Comparison of ENCODE assay signal across 27 cellular contexts in genomic region chr5:120207139-120207538, GRCh38.
DNase-seq lines count a peak whose midpoint lies in the region; ATAC-seq, FAIRE-seq and TF ChIP-seq lines count a peak whose summit lies in the region.
"Had no signal": no experiment of that assay in that cellular context is flagged by ENCODE, and none has a peak within 500 bp of the region (broad histone marks: within the 10 kb centered on the region; RNA-seq: fewer than 3 reads in every experiment).

No MANE protein-coding gene starts in this region.

- no peaks in the 10 kb centered on the region for H3K36me3 Mint-ChIP-seq in CD14-positive monocyte
- H3K36me3 Mint-ChIP-seq: stimulated activated naive B cell treated with anti-CD40 and anti-IgM and Interleukin-4, amounts not matched to agents 10 μg/mL and 1 μg/mL and 100 μg/mL, for 72 hours had no signal

- no peaks in the 10 kb centered on the region for H3K9me3 ChIP-seq in neuron (ENCODE audit: low read length)
- H3K9me3 ChIP-seq in ovary: no peaks in the 10 kb centered on the region
- H3K9me3 ChIP-seq: prostate gland, thoracic aorta, vagina had no signal

- H3K9me3 Mint-ChIP-seq in CD14-positive monocyte: peaks cover 3 to 16% (median 10%) of the 10 kb centered on the region in 7 donors

- no peak for ATAC-seq in HG03045 (IDR thresholded peaks at IDR 0.05; ENCODE audit: unreplicated experiment)
- ATAC-seq: activated naive CD8-positive, alpha-beta T cell treated with anti-CD3 and anti-CD28 coated beads, Interleukin-2, amount 50 U/mL, for 24 hours; stimulated activated naive B cell treated with anti-CD40 and anti-IgM and Interleukin-4, amounts not matched to agents 10 μg/mL and 1 μg/mL and 100 μg/mL, for 72 hours had no signal

- no peak overlapping the region for H3K23ac ChIP-seq in mesendoderm (ENCODE audit: low read length)

- H3K4me3 ChIP-seq in neuron (ENCODE audit: low read length): no peak overlapping the region
- no peak overlapping the region for H3K4me3 ChIP-seq in ovary
- H3K4me3 ChIP-seq in mesendoderm (ENCODE audit: low read length): no peak overlapping the region
- H3K4me3 ChIP-seq: prostate gland, skin epidermis, thoracic aorta, vagina had no signal

- H3K56ac ChIP-seq in mesendoderm (ENCODE audit: low read length): no peak overlapping the region

- no peaks in the 10 kb centered on the region for H3K79me1 ChIP-seq in mesendoderm (ENCODE audit: low read length)

- H4K8ac ChIP-seq in mesendoderm (ENCODE audit: low read depth, low read length): no peak overlapping the region

- H3K27ac Mint-ChIP-seq in CD14-positive monocyte: peak overlapping the region; percentile 33 to 85 (median 63)
- H3K27ac Mint-ChIP-seq: activated CD4-positive, alpha-beta memory T cell treated with anti-CD3 and anti-CD28 coated beads, Interleukin-2, amount 10 ng/mL, durations not matched to agents 7 days and 5 days; activated naive CD8-positive, alpha-beta T cell treated with anti-CD3 and anti-CD28 coated beads, Interleukin-2, amount 50 U/mL, for 24 hours; dendritic cell treated with granulocyte-macrophage colony-stimulating factor and Interleukin-4, amounts not matched to agents 40 ng/mL and 50 ng/mL, for 4 days; stimulated activated naive B cell treated with anti-CD40 and anti-IgM and Interleukin-4, amounts not matched to agents 10 μg/mL and 1 μg/mL and 100 μg/mL, for 72 hours had no signal

- peaks cover 0 to 2% (median 0%) of the 10 kb centered on the region in 3 donors for H3K27me3 Mint-ChIP-seq in CD14-positive monocyte (ENCODE audit: low read depth in 3 of 3)
- H3K27me3 Mint-ChIP-seq: activated CD4-positive, alpha-beta memory T cell treated with anti-CD3 and anti-CD28 coated beads, Interleukin-2, amount 10 ng/mL, durations not matched to agents 7 days and 5 days; activated naive CD8-positive, alpha-beta T cell treated with anti-CD3 and anti-CD28 coated beads, Interleukin-2, amount 50 U/mL, for 24 hours; dendritic cell treated with granulocyte-macrophage colony-stimulating factor and Interleukin-4, amounts not matched to agents 40 ng/mL and 50 ng/mL, for 4 days; stimulated activated naive B cell treated with anti-CD40 and anti-IgM and Interleukin-4, amounts not matched to agents 10 μg/mL and 1 μg/mL and 100 μg/mL, for 72 hours had no signal

- no peaks in the 10 kb centered on the region for H3K36me3 ChIP-seq in neuron (ENCODE audit: insufficient read depth, low read length)
- no peaks in the 10 kb centered on the region for H3K36me3 ChIP-seq in ovary
- H3K36me3 ChIP-seq in mesendoderm (ENCODE audit: control insufficient read depth, insufficient read depth, low read length): no peaks in the 10 kb centered on the region
- H3K36me3 ChIP-seq: prostate gland, thoracic aorta, vagina had no signal

- FAIRE-seq in endometrium (lab: Jason Lieb, UNC): peak; percentile 54
- FAIRE-seq: bronchial epithelial cell had no signal

- no peak for TF ChIP-seq EP300 in ovary (IDR thresholded peaks at IDR 0.05)

- no peak overlapping the region for H2BK5ac ChIP-seq in mesendoderm (ENCODE audit: low read length)

- TF ChIP-seq CTCF in CD14-positive monocyte (IDR thresholded peaks at IDR 0.05) (no peak), ovary (IDR thresholded peaks at IDR 0.05) (no peak)

- no peak overlapping the region for H3K9ac ChIP-seq in mesendoderm (ENCODE audit: low read length)

- peaks cover 18% of the 10 kb centered on the region for H3K4me1 Mint-ChIP-seq in CD14-positive monocyte
- H3K4me1 Mint-ChIP-seq: activated CD4-positive, alpha-beta memory T cell treated with anti-CD3 and anti-CD28 coated beads, Interleukin-2, amount 10 ng/mL, durations not matched to agents 7 days and 5 days; activated naive CD8-positive, alpha-beta T cell treated with anti-CD3 and anti-CD28 coated beads, Interleukin-2, amount 50 U/mL, for 24 hours; neural crest cell; stimulated activated naive B cell treated with anti-CD40 and anti-IgM and Interleukin-4, amounts not matched to agents 10 μg/mL and 1 μg/mL and 100 μg/mL, for 72 hours had no signal

- H3K27me3 ChIP-seq in neuron (ENCODE audit: insufficient read depth, low read length): no peaks in the 10 kb centered on the region
- no peaks in the 10 kb centered on the region for H3K27me3 ChIP-seq in ovary
- no peaks in the 10 kb centered on the region for H3K27me3 ChIP-seq in mesendoderm (ENCODE audit: insufficient read depth, low read length, poor library complexity)
- H3K27me3 ChIP-seq: vagina had no signal

- H3K27ac ChIP-seq in ovary (no peak overlapping the region), mesendoderm (ENCODE audit: low read depth, low read length) (no peak overlapping the region)
- H3K27ac ChIP-seq: prostate gland, RWPE1, thoracic aorta, vagina had no signal

- DNase-seq in CD14-positive monocyte (ENCODE audit: low spot score) (no peak), LHCN-M2 (ENCODE audit: low read depth) (peak; percentile 28), ovary (no peak), mesendoderm (no peak)
- DNase-seq: activated CD4-positive, alpha-beta memory T cell treated with anti-CD3 and anti-CD28 coated beads, Interleukin-2, amount 10 ng/mL, durations not matched to agents 7 days and 5 days; activated gamma-delta T cell; activated naive CD8-positive, alpha-beta T cell treated with anti-CD3 and anti-CD28 coated beads, Interleukin-2, amount 50 U/mL, for 24 hours; AML-193; foreskin melanocyte; H7; hypothalamus; islet precursor cell; MM.1S; NCI-H2171; NCI-H524; stimulated activated naive B cell treated with anti-CD40 and anti-IgM and Interleukin-4, amounts not matched to agents 10 μg/mL and 1 μg/mL and 100 μg/mL, for 72 hours had no signal

- H4K5ac ChIP-seq in mesendoderm (ENCODE audit: low read length): no peak overlapping the region

- H3K4me2 ChIP-seq in mesendoderm (ENCODE audit: low read length): no peak overlapping the region

- H3K4me3 Mint-ChIP-seq in CD14-positive monocyte: peak overlapping the region; percentile 39 to 59
- H3K4me3 Mint-ChIP-seq: activated CD4-positive, alpha-beta memory T cell treated with anti-CD3 and anti-CD28 coated beads, Interleukin-2, amount 10 ng/mL, durations not matched to agents 7 days and 5 days; activated naive CD8-positive, alpha-beta T cell treated with anti-CD3 and anti-CD28 coated beads, Interleukin-2, amount 50 U/mL, for 24 hours; dendritic cell treated with granulocyte-macrophage colony-stimulating factor and Interleukin-4, amounts not matched to agents 40 ng/mL and 50 ng/mL, for 4 days; neural crest cell; stimulated activated naive B cell treated with anti-CD40 and anti-IgM and Interleukin-4, amounts not matched to agents 10 μg/mL and 1 μg/mL and 100 μg/mL, for 72 hours had no signal

- H3K4me1 ChIP-seq in neuron (ENCODE audit: insufficient read depth, low read length): no peaks in the 10 kb centered on the region
- no peaks in the 10 kb centered on the region for H3K4me1 ChIP-seq in ovary (ENCODE audit: insufficient read depth)
- H3K4me1 ChIP-seq in mesendoderm (ENCODE audit: control insufficient read depth, low read depth, low read length): no peaks in the 10 kb centered on the region
- H3K4me1 ChIP-seq: prostate gland, vagina had no signal

- H2BK15ac ChIP-seq in mesendoderm (replicated peaks; ENCODE audit: low read depth): no peak overlapping the region

- peak overlapping the region; percentile 61 for H2AFZ ChIP-seq in neuron (ENCODE audit: low read depth, low read length)

- no peak for TF ChIP-seq POLR2A in ovary (IDR thresholded peaks at IDR 0.05)

- intact Hi-C loops in CD14-positive monocyte (cut with micrococcal nuclease) (no loop called here), ovary (cut with DNase I) (no loop called here)

- H2BK120ac ChIP-seq in mesendoderm (ENCODE audit: low read depth, low read length): no peak overlapping the region

- H2AK5ac ChIP-seq in mesendoderm (ENCODE audit: low read length): no peak overlapping the region

- H3K18ac ChIP-seq in mesendoderm (ENCODE audit: low read length): no peak overlapping the region

- no peak overlapping the region for H3K4ac ChIP-seq in mesendoderm (ENCODE audit: low read depth, low read length)

- no peaks in the 10 kb centered on the region for H3K79me2 ChIP-seq in mesendoderm (ENCODE audit: control insufficient read depth, insufficient read depth, low read length)
